In the genomic region with DNA sequence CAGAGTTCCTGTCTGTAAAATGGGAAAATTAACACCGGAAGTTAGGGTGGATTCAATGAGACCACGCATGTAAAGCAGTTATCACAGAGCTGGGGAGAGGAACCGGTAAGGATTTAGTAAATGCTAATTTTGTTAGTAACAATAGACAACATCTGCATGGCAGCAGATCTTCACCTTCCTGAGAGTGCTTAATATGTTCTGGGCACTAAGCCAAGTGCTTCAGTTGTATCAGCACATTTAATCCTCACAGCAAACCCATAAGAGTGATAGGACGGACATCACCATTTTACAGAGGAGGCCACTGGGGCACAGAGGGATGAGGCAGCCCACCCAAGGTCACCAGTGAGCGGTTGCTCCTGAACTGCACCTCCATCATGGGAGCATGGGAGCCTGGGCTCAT, we compare ENCODE assay signal across 17 cellular contexts.
A peak's percentile ranks its signal among the peaks of the same experiment; 100 is the strongest.
DNase-seq lines count a peak whose midpoint lies in the region; ATAC-seq and TF ChIP-seq lines count a peak whose summit lies in the region.
"Had no signal": no experiment of that assay in that cellular context is flagged by ENCODE, and none has a peak within 500 bp of the region (broad histone marks: within the 10 kb centered on the region; RNA-seq: fewer than 3 reads in every experiment).

No MANE protein-coding gene starts in this region.

- peaks cover 34% of the 10 kb centered on the region for H3K4me1 Mint-ChIP-seq in HFFc6 (ENCODE audit: low read depth)
- no peaks in the 10 kb centered on the region for H3K4me1 Mint-ChIP-seq in T-helper 2 cell treated with Interferon-gamma antibody and Interleukin-4, amounts not matched to agents 5 μg/mL and 100 μg/mL, for 36 hours (ENCODE audit: low read depth)
- H3K4me1 Mint-ChIP-seq: B cell had no signal

- no peak for TF ChIP-seq POLR2A in sigmoid colon (IDR thresholded peaks at IDR 0.05)

- TF ChIP-seq EP300 in sigmoid colon (IDR thresholded peaks at IDR 0.05): no peak

- H3K36me3 Mint-ChIP-seq in HFFc6 (ENCODE audit: low read depth): no peaks in the 10 kb centered on the region; the same call in 1 of the 2 replicates
- H3K36me3 Mint-ChIP-seq in T-helper 2 cell treated with Interferon-gamma antibody and Interleukin-4, amounts not matched to agents 5 μg/mL and 100 μg/mL, for 36 hours (ENCODE audit: low read depth): no peaks in the 10 kb centered on the region

- no peak for TF ChIP-seq CTCF in HFFc6 (IDR thresholded peaks at IDR 0.05)
- no peak for TF ChIP-seq CTCF in VCaP (conservative IDR thresholded peaks at IDR 0.05)
- TF ChIP-seq CTCF in sigmoid colon (IDR thresholded peaks at IDR 0.05): no peak

- intact Hi-C loops in sigmoid colon (cut with DNase I): no loop called here
- intact Hi-C loops in Right ventricle myocardium inferior (cut with DNase I): no loop called here

- H3K4me3 Mint-ChIP-seq in HFFc6: no peak overlapping the region
- no peak overlapping the region for H3K4me3 Mint-ChIP-seq in T-helper 2 cell treated with Interferon-gamma antibody and Interleukin-4, amounts not matched to agents 5 μg/mL and 100 μg/mL, for 36 hours
- H3K4me3 Mint-ChIP-seq: B cell, GM23338 had no signal

- H3K27ac Mint-ChIP-seq in HFFc6: 0 out of 2 replicates have a peak overlapping the region, but pooled peaks have one; percentile 61
- H3K27ac Mint-ChIP-seq in T-helper 2 cell treated with Interferon-gamma antibody and Interleukin-4, amounts not matched to agents 5 μg/mL and 100 μg/mL, for 36 hours: no peak overlapping the region
- H3K27ac Mint-ChIP-seq: B cell, GM23338 had no signal

- no peaks in the 10 kb centered on the region for H3K9me3 Mint-ChIP-seq in HFFc6
- peaks cover 15% of the 10 kb centered on the region for H3K9me3 Mint-ChIP-seq in T-helper 2 cell treated with Interferon-gamma antibody and Interleukin-4, amounts not matched to agents 5 μg/mL and 100 μg/mL, for 36 hours
- H3K9me3 Mint-ChIP-seq: GM23338 had no signal

- H3K9me3 ChIP-seq in sigmoid colon: peaks cover 0 to 1% (median 0%) of the 10 kb centered on the region in 4 donors

- H3K36me3 ChIP-seq in sigmoid colon: no peaks in the 10 kb centered on the region

- H3K4me3 ChIP-seq in sigmoid colon: no peak overlapping the region
- H3K4me3 ChIP-seq: GM12878, GM23338 had no signal

- no peaks in the 10 kb centered on the region for H3K27me3 Mint-ChIP-seq in HFFc6 (ENCODE audit: insufficient read depth)
- H3K27me3 Mint-ChIP-seq in T-helper 2 cell treated with Interferon-gamma antibody and Interleukin-4, amounts not matched to agents 5 μg/mL and 100 μg/mL, for 36 hours (ENCODE audit: low read depth): no peaks in the 10 kb centered on the region
- H3K27me3 Mint-ChIP-seq: B cell had no signal

- no peak for ATAC-seq in Right ventricle myocardium inferior
- ATAC-seq: GM12878, GM23338 had no signal

- no peaks in the 10 kb centered on the region for H3K27me3 ChIP-seq in sigmoid colon

- WGBS in sigmoid colon, 2 donors: 75 to 93% methylated on average over 5 of the region's 5 CpGs

- H3K4me1 ChIP-seq in sigmoid colon: no peaks in the 10 kb centered on the region

- H3K27ac ChIP-seq in VCaP (peak overlapping the region; percentile 36), sigmoid colon (no peak overlapping the region)

- peak; percentile 12 for DNase-seq in DMS53 (lab: John Stamatoyannopoulos, UW)
- DNase-seq in DMS53 treated with DMSO at 0.1 percent for 48 hours (lab: John Stamatoyannopoulos, UW; ENCODE audit: unreplicated experiment): no peak
- DNase-seq in HFFc6: no peak
- DNase-seq in NCI-H69 (lab: John Stamatoyannopoulos, UW): peak; percentile 6
- DNase-seq in sigmoid colon: no peak
- DNase-seq in T-helper 2 cell treated with Interferon-gamma antibody and Interleukin-4, amounts not matched to agents 5 μg/mL and 100 μg/mL, for 36 hours (ENCODE audit: low spot score): no peak
- DNase-seq in Right ventricle myocardium inferior (ENCODE audit: missing footprints): no peak
- DNase-seq: 8988T, EL, HCEC 1CT, NCI-H1694 treated with DMSO at 0.1 percent for 48 hours, NCI-H2107, NCI-H446 had no signal

Comparison
In these comparisons a context has a peak if more than half of its experiments do, and no peak if none do; other contexts are left out.
1. DNase-seq: peak in DMS53 (single experiment) and NCI-H69 (single experiment); none in DMS53 treated with DMSO at 0.1 percent for 48 hours (single experiment), HFFc6 (single experiment), sigmoid colon (single experiment), T-helper 2 cell treated with Interferon-gamma antibody and Interleukin-4, amounts not matched to agents 5 μg/mL and 100 μg/mL, for 36 hours (single experiment) and Right ventricle myocardium inferior (single experiment).